Comparison of ENCODE assay signal across 20 cellular contexts in genomic region chr16:12225282-12225681, GRCh38.
"Had no signal": no experiment of that assay in that cellular context is flagged by ENCODE, and none has a peak within 500 bp of the region (broad histone marks: within the 10 kb centered on the region; RNA-seq: fewer than 3 reads in every experiment).

No MANE protein-coding gene starts in this region.

- H3K4me3 Mint-ChIP-seq: immature natural killer cell; naive thymus-derived CD4-positive, alpha-beta T cell; nephron; neural progenitor cell; stimulated activated effector memory CD8-positive, alpha-beta T cell treated with anti-CD3 and anti-CD28 coated beads, Interleukin-12 subunit alpha, Interleukin-12 subunit beta, amount 100 ng/mL, for 72 hours; type B pancreatic cell had no signal

- H3K9ac ChIP-seq: neural progenitor cell, parathyroid adenoma had no signal

- H3K36me3 ChIP-seq: neural progenitor cell, right atrium auricular region, sigmoid colon, tibial artery had no signal

- H3K4me1 ChIP-seq: neural progenitor cell, right atrium auricular region, testis, tibial artery had no signal

- FAIRE-seq: frontal cortex had no signal

- H3K36me3 Mint-ChIP-seq: neural progenitor cell; stimulated activated effector memory CD8-positive, alpha-beta T cell treated with anti-CD3 and anti-CD28 coated beads, Interleukin-12 subunit alpha, Interleukin-12 subunit beta, amount 100 ng/mL, for 72 hours; type B pancreatic cell had no signal

- H3K27me3 ChIP-seq: neural progenitor cell, right atrium auricular region, sigmoid colon, testis, tibial artery had no signal

- H2AFZ ChIP-seq: neural progenitor cell, parathyroid adenoma had no signal

- H3K27me3 Mint-ChIP-seq: naive thymus-derived CD4-positive, alpha-beta T cell; progenitor cell of endocrine pancreas; type B pancreatic cell had no signal

- DNase-seq: cortex of kidney; immature natural killer cell; islet precursor cell; mesendoderm; naive thymus-derived CD4-positive, alpha-beta T cell; sigmoid colon; stimulated activated CD4-positive, alpha-beta T cell treated with anti-CD3 and anti-CD28 coated beads, Interleukin-2, amount 100 ng/mL, for 24 hours; stimulated activated CD4-positive, alpha-beta T cell treated with anti-CD3 and anti-CD28 coated beads, Interleukin-4, amount 100 ng/mL, for 24 hours; stimulated activated naive CD8-positive, alpha-beta T cell treated with anti-CD3 and anti-CD28 coated beads, Interleukin-15, Interleukin-2, amounts not matched to agents 100 U/mL and 50 U/mL, for 24 hours; testis; tibial artery had no signal

- H3K9me3 Mint-ChIP-seq: immature natural killer cell; nephron; neural progenitor cell; stimulated activated effector memory CD8-positive, alpha-beta T cell treated with anti-CD3 and anti-CD28 coated beads, Interleukin-12 subunit alpha, Interleukin-12 subunit beta, amount 100 ng/mL, for 72 hours; type B pancreatic cell had no signal

- ATAC-seq: left lobe of liver; naive thymus-derived CD4-positive, alpha-beta T cell; stimulated activated effector memory CD8-positive, alpha-beta T cell treated with anti-CD3 and anti-CD28 coated beads, Interleukin-12 subunit alpha, Interleukin-12 subunit beta, amount 100 ng/mL, for 72 hours; stimulated activated naive CD8-positive, alpha-beta T cell treated with anti-CD3 and anti-CD28 coated beads, Interleukin-15, Interleukin-2, amounts not matched to agents 100 U/mL and 50 U/mL, for 24 hours had no signal

- H3K27ac Mint-ChIP-seq: immature natural killer cell; nephron; neural progenitor cell; progenitor cell of endocrine pancreas; stimulated activated effector memory CD8-positive, alpha-beta T cell treated with anti-CD3 and anti-CD28 coated beads, Interleukin-12 subunit alpha, Interleukin-12 subunit beta, amount 100 ng/mL, for 72 hours; type B pancreatic cell had no signal

- H3K27ac ChIP-seq: neural progenitor cell, parathyroid adenoma, right atrium auricular region, sigmoid colon, testis, tibial artery had no signal

- H3K4me2 ChIP-seq: neural progenitor cell had no signal

- H3K4me3 ChIP-seq: neural progenitor cell, right atrium auricular region, sigmoid colon, testis, tibial artery had no signal

- H3K9me3 ChIP-seq: right atrium auricular region, sigmoid colon, testis, tibial artery had no signal
